1 cellular context compared by ENCODE assay signal in genomic region chr6:139764498-139764986, GRCh38.
A peak's percentile ranks its signal among the peaks of the same experiment; 100 is the strongest.
TF ChIP-seq lines count a peak whose summit lies in the region.

No MANE protein-coding gene starts in this region.

TF ChIP-seq in K562, 482 proteins besides CTCF, POLR2A, EP300 and RAD21 (continued from another document and continues in another):
- TF ChIP-seq PCBP2 (IDR thresholded peaks at IDR 0.05; ENCODE audit: low read depth, low read length, poor library complexity, severe bottlenecking) (no peak), FUS (optimal IDR thresholded peaks at IDR 0.05; ENCODE audit: low read depth, low read length) (no peak), FOXA3 (CRISPR knock-in tag; conservative IDR thresholded peaks at IDR 0.05 in 1 of 2, IDR thresholded peaks at IDR 0.05 in 1 of 2) (peak; percentile 47 to 61; a peak in 1 of 4 replicates), ZNF232 (CRISPR knock-in tag; IDR thresholded peaks at IDR 0.05) (no peak), JUN (IDR thresholded peaks at IDR 0.05; ENCODE audit: borderline replicate concordance, low read depth, low read length) (peak; percentile 91), JUN (CRISPR knock-in tag; IDR thresholded peaks at IDR 0.05; ENCODE audit: borderline replicate concordance) (no peak), SMC3 (conservative IDR thresholded peaks at IDR 0.05; ENCODE audit: insufficient read depth, low read depth, low read length) (no peak), C11orf30 (IDR thresholded peaks at IDR 0.05; ENCODE audit: low read depth) (no peak), ZEB2 (IDR thresholded peaks at IDR 0.05) (peak; percentile 81), SIRT6 (IDR thresholded peaks at IDR 0.05; ENCODE audit: low read depth, low read length) (no peak), JUND (IDR thresholded peaks at IDR 0.05; ENCODE audit: borderline replicate concordance, low read depth, low read length) (peak; percentile 94), JUND (tag; IDR thresholded peaks at IDR 0.05; ENCODE audit: borderline replicate concordance, low read depth, low read length) (peak; percentile 91), KLF16 (IDR thresholded peaks at IDR 0.05) (no peak), ATF1 (CRISPR knock-in tag; IDR thresholded peaks at IDR 0.05) (no peak), ATF1 (tag; IDR thresholded peaks at IDR 0.05) (peak; percentile 30; the same call in 1 of the 2 replicates), CREM (IDR thresholded peaks at IDR 0.05; ENCODE audit: low read depth) (peak; percentile 40), SMARCC2 (IDR thresholded peaks at IDR 0.05; ENCODE audit: low read depth) (peak; percentile 53; the same call in 1 of the 2 replicates), PHF21A (IDR thresholded peaks at IDR 0.05; ENCODE audit: borderline replicate concordance, low read depth) (no peak), EWSR1 (IDR thresholded peaks at IDR 0.05; ENCODE audit: borderline replicate concordance, low read depth, partially characterized antibody) (no peak), EHMT2 (IDR thresholded peaks at IDR 0.05) (0 out of 2 replicates have a peak, but pooled peaks have one; percentile 56), BHLHE40 (IDR thresholded peaks at IDR 0.05; ENCODE audit: low read length) (peak; percentile 30; the same call in 1 of the 2 replicates), STAT6 (CRISPR knock-in tag; IDR thresholded peaks at IDR 0.05) (no peak), HNRNPL (IDR thresholded peaks at IDR 0.05; ENCODE audit: low read depth, low read length) (no peak), ATF4 (CRISPR knock-in tag; IDR thresholded peaks at IDR 0.05) (no peak), IRF1 (CRISPR knock-in tag; IDR thresholded peaks at IDR 0.05; ENCODE audit: borderline replicate concordance) (no peak), TFAP4 (CRISPR knock-in tag; IDR thresholded peaks at IDR 0.05; ENCODE audit: borderline replicate concordance) (no peak), ARID1B (IDR thresholded peaks at IDR 0.05) (peak; percentile 69), TSHZ1 (CRISPR knock-in tag; IDR thresholded peaks at IDR 0.05) (no peak), TAF1 (IDR thresholded peaks at IDR 0.05; ENCODE audit: control insufficient read depth, extremely low read depth, insufficient read depth, low read length, severe bottlenecking) (no peak), RBM25 (IDR thresholded peaks at IDR 0.05; ENCODE audit: low read depth, low read length, severe bottlenecking) (no peak), ZNF133 (CRISPR knock-in tag; IDR thresholded peaks at IDR 0.05) (no peak), ATF7 (IDR thresholded peaks at IDR 0.05) (peak; percentile 63; the same call in 1 of the 2 replicates), FOXK2 (conservative IDR thresholded peaks at IDR 0.05 in 1 of 2, IDR thresholded peaks at IDR 0.05 in 1 of 2; ENCODE audit: low read depth in 2 of 2) (peak in 1 of 2 experiments; percentile 53; a peak in 2 of 4 replicates), YY1 (IDR thresholded peaks at IDR 0.05; ENCODE audit: borderline replicate concordance in 1 of 3, control insufficient read depth in 1 of 3, extremely low read depth in 1 of 3, insufficient read depth in 3 of 3, insufficient read length in 1 of 3, insufficient replicate concordance in 2 of 3, low read depth in 1 of 3, low read length in 2 of 3) (no peak), TAF15 (IDR thresholded peaks at IDR 0.05; ENCODE audit: low read depth, low read length) (no peak), ETS1 (conservative IDR thresholded peaks at IDR 0.05; ENCODE audit: control insufficient read depth, low read depth, low read length) (no peak), CEBPB (tag; IDR thresholded peaks at IDR 0.05) (no peak), ZFPM2 (CRISPR knock-in tag; IDR thresholded peaks at IDR 0.05) (no peak), ZNF696 (CRISPR knock-in tag; conservative IDR thresholded peaks at IDR 0.05) (no peak)
- TF ChIP-seq, protein P1, sequence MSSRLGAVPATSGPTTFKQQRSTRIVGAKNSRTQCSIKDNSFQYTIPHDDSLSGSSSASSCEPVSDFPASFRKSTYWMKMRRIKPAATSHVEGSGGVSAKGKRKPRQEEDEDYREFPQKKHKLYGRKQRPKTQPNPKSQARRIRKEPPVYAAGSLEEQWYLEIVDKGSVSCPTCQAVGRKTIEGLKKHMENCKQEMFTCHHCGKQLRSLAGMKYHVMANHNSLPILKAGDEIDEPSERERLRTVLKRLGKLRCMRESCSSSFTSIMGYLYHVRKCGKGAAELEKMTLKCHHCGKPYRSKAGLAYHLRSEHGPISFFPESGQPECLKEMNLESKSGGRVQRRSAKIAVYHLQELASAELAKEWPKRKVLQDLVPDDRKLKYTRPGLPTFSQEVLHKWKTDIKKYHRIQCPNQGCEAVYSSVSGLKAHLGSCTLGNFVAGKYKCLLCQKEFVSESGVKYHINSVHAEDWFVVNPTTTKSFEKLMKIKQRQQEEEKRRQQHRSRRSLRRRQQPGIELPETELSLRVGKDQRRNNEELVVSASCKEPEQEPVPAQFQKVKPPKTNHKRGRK (tag; IDR thresholded peaks at IDR 0.05), result no peak
- TF ChIP-seq, protein P2, sequence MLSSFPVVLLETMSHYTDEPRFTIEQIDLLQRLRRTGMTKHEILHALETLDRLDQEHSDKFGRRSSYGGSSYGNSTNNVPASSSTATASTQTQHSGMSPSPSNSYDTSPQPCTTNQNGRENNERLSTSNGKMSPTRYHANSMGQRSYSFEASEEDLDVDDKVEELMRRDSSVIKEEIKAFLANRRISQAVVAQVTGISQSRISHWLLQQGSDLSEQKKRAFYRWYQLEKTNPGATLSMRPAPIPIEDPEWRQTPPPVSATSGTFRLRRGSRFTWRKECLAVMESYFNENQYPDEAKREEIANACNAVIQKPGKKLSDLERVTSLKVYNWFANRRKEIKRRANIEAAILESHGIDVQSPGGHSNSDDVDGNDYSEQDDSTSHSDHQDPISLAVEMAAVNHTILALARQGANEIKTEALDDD (IDR thresholded peaks at IDR 0.05), result peak; percentile 85
- TF ChIP-seq, protein P3, sequence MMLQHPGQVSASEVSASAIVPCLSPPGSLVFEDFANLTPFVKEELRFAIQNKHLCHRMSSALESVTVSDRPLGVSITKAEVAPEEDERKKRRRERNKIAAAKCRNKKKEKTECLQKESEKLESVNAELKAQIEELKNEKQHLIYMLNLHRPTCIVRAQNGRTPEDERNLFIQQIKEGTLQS (IDR thresholded peaks at IDR 0.05), result peak; percentile 92
- TF ChIP-seq, protein P3 (CRISPR knock-in tag; conservative IDR thresholded peaks at IDR 0.05), result no peak
